ENCODE assay signal across 15 cellular contexts in genomic region chr4:120855307-120856001, GRCh38.
A peak's percentile ranks its signal among the peaks of the same experiment; 100 is the strongest.
DNase-seq lines count a peak whose midpoint lies in the region; ATAC-seq and TF ChIP-seq lines count a peak whose summit lies in the region.
"Had no signal": no experiment of that assay in that cellular context is flagged by ENCODE, and none has a peak within 500 bp of the region (broad histone marks: within the 10 kb centered on the region; RNA-seq: fewer than 3 reads in every experiment).

No MANE protein-coding gene starts in this region.

- TF ChIP-seq CTCF in RWPE1 (conservative IDR thresholded peaks at IDR 0.05; ENCODE audit: low read depth) (no peak), gastrocnemius medialis (IDR thresholded peaks at IDR 0.05 in 4 of 5, conservative IDR thresholded peaks at IDR 0.05 in 1 of 5) (no peak)

- CTCF ChIA-PET in RWPE1 (lab: Yijun Ruan, JAX): no interaction called here

- no peaks in the 10 kb centered on the region for H3K36me3 ChIP-seq in gastrocnemius medialis

- no peaks in the 10 kb centered on the region for H3K27me3 ChIP-seq in gastrocnemius medialis

- peak; percentile 92 for ATAC-seq in GM18499 (IDR thresholded peaks at IDR 0.05; ENCODE audit: insufficient read depth, unreplicated experiment)
- peak; percentile 96 for ATAC-seq in GM19395 (IDR thresholded peaks at IDR 0.05; ENCODE audit: unreplicated experiment)
- ATAC-seq in HG02798 (IDR thresholded peaks at IDR 0.05; ENCODE audit: poor library complexity, unreplicated experiment): peak; percentile 95
- peak; percentile 98 for ATAC-seq in HG03460 (IDR thresholded peaks at IDR 0.05; ENCODE audit: unreplicated experiment)
- no peak for ATAC-seq in gastrocnemius medialis
- ATAC-seq: left ventricle myocardium superior had no signal

- intact Hi-C loops in posterior cingulate gyrus (cut with DNase I) (no loop called here), gastrocnemius medialis (cut with DNase I; ENCODE audit: low total_unique reads) (no loop called here)

- H3K4me3 ChIP-seq in gastrocnemius medialis: no peak overlapping the region
- H3K4me3 ChIP-seq: PC-9 had no signal

- POLR2A ChIA-PET in RWPE1 (lab: Yijun Ruan, JAX; ENCODE audit: low non-redundant PET): no interaction called here

- DNase-seq in NCI-H1417 (lab: John Stamatoyannopoulos, UW) (no peak), posterior cingulate gyrus (no peak), RWPE1 (ENCODE audit: low spot score) (no peak), gastrocnemius medialis (no peak)
- DNase-seq: activated T-cell treated with anti-CD3 and anti-CD28 coated beads, Interleukin-2, amount 50 U/mL, for 48 hours; caudate nucleus; left ventricle myocardium superior; NCI-H1105 treated with DMSO at 0.1 percent for 48 hours; occipital lobe; PC-9; stimulated activated CD4-positive, alpha-beta T cell treated with anti-CD3 and anti-CD28 coated beads, Interleukin-2, amount 100 ng/mL, for 48 hours had no signal

- TF ChIP-seq POLR2A in gastrocnemius medialis (IDR thresholded peaks at IDR 0.05): no peak

- no peaks in the 10 kb centered on the region for H3K4me1 ChIP-seq in gastrocnemius medialis

- no peaks in the 10 kb centered on the region for H3K9me3 ChIP-seq in gastrocnemius medialis

- H3K27ac ChIP-seq in RWPE1: no peak overlapping the region
- no peak overlapping the region for H3K27ac ChIP-seq in gastrocnemius medialis
- H3K27ac ChIP-seq: PC-9 had no signal

- in situ Hi-C loops in gastrocnemius medialis (cut with MboI; ENCODE audit: low sequenced_read_pairs in 4 of 4): no loop called here

Comparison
In these comparisons a context has a peak if more than half of its experiments do, and no peak if none do; other contexts are left out.
1. ATAC-seq: peak in GM18499 (single experiment), GM19395 (single experiment), HG02798 (single experiment) and HG03460 (single experiment); none in gastrocnemius medialis (0 of 2).